ENCODE assay signal across 1 cellular context in the genomic region with DNA sequence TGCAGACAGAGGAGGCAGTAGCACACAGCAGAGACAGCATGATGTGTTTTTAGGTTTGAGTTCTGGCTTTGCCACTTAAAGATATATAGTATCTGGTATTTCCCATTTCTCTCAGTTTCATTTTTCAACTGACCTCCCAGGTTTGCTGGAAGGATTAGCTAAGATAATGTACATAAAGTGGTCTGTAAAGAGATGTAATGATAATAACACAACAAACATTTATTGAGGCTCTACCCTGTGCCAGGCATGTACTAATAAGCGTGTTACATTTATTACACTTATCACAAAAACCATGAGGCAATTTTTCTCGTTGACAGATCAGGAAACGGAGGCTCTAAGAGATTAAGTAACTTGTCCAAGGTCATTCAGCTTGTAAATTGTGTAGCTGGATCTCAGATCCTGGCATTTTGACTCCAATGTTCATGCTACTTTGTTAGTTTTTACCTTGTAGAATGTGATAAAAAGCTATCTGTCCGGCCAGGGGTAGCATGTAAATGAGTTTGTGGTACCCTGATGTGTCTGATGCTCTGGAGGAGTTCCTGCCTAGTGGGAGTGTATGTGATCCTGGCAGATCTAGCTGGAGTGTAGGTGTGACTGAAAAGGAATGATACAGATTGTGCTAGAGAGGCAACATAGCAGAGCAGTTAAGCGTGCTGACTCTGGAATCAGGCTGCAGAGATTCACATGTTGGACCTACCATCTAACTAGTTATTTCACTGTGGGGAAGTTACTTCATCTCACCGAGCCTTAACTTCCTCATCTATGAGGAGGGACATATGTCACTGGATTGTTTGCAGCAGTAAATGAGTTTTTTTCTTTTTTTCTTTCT.
TF ChIP-seq lines count a peak whose summit lies in the region.

No MANE protein-coding gene starts in this region.

TF ChIP-seq in GM23338, 12 proteins besides CTCF, POLR2A, EP300 and RAD21:
- TF ChIP-seq, protein P1, sequence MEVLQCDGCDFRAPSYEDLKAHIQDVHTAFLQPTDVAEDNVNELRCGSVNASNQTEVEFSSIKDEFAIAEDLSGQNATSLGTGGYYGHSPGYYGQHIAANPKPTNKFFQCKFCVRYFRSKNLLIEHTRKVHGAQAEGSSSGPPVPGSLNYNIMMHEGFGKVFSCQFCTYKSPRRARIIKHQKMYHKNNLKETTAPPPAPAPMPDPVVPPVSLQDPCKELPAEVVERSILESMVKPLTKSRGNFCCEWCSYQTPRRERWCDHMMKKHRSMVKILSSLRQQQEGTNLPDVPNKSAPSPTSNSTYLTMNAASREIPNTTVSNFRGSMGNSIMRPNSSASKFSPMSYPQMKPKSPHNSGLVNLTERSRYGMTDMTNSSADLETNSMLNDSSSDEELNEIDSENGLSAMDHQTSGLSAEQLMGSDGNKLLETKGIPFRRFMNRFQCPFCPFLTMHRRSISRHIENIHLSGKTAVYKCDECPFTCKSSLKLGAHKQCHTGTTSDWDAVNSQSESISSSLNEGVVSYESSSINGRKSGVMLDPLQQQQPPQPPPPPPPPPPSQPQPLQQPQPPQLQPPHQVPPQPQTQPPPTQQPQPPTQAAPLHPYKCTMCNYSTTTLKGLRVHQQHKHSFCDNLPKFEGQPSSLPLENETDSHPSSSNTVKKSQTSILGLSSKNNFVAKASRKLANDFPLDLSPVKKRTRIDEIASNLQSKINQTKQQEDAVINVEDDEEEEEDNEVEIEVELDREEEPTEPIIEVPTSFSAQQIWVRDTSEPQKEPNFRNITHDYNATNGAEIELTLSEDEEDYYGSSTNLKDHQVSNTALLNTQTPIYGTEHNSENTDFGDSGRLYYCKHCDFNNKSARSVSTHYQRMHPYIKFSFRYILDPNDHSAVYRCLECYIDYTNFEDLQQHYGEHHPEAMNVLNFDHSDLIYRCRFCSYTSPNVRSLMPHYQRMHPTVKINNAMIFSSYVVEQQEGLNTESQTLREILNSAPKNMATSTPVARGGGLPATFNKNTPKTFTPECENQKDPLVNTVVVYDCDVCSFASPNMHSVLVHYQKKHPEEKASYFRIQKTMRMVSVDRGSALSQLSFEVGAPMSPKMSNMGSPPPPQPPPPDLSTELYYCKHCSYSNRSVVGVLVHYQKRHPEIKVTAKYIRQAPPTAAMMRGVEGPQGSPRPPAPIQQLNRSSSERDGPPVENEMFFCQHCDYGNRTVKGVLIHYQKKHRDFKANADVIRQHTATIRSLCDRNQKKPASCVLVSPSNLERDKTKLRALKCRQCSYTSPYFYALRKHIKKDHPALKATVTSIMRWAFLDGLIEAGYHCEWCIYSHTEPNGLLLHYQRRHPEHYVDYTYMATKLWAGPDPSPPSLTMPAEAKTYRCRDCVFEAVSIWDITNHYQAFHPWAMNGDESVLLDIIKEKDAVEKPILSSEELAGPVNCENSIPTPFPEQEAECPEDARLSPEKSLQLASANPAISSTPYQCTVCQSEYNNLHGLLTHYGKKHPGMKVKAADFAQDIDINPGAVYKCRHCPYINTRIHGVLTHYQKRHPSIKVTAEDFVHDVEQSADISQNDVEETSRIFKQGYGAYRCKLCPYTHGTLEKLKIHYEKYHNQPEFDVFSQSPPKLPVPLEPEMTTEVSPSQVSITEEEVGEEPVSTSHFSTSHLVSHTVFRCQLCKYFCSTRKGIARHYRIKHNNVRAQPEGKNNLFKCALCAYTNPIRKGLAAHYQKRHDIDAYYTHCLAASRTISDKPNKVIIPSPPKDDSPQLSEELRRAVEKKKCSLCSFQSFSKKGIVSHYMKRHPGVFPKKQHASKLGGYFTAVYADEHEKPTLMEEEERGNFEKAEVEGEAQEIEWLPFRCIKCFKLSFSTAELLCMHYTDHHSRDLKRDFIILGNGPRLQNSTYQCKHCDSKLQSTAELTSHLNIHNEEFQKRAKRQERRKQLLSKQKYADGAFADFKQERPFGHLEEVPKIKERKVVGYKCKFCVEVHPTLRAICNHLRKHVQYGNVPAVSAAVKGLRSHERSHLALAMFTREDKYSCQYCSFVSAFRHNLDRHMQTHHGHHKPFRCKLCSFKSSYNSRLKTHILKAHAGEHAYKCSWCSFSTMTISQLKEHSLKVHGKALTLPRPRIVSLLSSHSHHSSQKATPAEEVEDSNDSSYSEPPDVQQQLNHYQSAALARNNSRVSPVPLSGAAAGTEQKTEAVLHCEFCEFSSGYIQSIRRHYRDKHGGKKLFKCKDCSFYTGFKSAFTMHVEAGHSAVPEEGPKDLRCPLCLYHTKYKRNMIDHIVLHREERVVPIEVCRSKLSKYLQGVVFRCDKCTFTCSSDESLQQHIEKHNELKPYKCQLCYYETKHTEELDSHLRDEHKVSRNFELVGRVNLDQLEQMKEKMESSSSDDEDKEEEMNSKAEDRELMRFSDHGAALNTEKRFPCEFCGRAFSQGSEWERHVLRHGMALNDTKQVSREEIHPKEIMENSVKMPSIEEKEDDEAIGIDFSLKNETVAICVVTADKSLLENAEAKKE (CRISPR knock-in tag; IDR thresholded peaks at IDR 0.05) = no peak
- no peak for TF ChIP-seq CREB1 (CRISPR knock-in tag; IDR thresholded peaks at IDR 0.05; ENCODE audit: low read depth)
- TF ChIP-seq JUNB (IDR thresholded peaks at IDR 0.05; ENCODE audit: unreplicated experiment) = no peak
- TF ChIP-seq, protein P2, sequence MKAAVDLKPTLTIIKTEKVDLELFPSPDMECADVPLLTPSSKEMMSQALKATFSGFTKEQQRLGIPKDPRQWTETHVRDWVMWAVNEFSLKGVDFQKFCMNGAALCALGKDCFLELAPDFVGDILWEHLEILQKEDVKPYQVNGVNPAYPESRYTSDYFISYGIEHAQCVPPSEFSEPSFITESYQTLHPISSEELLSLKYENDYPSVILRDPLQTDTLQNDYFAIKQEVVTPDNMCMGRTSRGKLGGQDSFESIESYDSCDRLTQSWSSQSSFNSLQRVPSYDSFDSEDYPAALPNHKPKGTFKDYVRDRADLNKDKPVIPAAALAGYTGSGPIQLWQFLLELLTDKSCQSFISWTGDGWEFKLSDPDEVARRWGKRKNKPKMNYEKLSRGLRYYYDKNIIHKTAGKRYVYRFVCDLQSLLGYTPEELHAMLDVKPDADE (IDR thresholded peaks at IDR 0.05) = no peak
- TF ChIP-seq, protein P3, sequence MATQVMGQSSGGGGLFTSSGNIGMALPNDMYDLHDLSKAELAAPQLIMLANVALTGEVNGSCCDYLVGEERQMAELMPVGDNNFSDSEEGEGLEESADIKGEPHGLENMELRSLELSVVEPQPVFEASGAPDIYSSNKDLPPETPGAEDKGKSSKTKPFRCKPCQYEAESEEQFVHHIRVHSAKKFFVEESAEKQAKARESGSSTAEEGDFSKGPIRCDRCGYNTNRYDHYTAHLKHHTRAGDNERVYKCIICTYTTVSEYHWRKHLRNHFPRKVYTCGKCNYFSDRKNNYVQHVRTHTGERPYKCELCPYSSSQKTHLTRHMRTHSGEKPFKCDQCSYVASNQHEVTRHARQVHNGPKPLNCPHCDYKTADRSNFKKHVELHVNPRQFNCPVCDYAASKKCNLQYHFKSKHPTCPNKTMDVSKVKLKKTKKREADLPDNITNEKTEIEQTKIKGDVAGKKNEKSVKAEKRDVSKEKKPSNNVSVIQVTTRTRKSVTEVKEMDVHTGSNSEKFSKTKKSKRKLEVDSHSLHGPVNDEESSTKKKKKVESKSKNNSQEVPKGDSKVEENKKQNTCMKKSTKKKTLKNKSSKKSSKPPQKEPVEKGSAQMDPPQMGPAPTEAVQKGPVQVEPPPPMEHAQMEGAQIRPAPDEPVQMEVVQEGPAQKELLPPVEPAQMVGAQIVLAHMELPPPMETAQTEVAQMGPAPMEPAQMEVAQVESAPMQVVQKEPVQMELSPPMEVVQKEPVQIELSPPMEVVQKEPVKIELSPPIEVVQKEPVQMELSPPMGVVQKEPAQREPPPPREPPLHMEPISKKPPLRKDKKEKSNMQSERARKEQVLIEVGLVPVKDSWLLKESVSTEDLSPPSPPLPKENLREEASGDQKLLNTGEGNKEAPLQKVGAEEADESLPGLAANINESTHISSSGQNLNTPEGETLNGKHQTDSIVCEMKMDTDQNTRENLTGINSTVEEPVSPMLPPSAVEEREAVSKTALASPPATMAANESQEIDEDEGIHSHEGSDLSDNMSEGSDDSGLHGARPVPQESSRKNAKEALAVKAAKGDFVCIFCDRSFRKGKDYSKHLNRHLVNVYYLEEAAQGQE (IDR thresholded peaks at IDR 0.05; ENCODE audit: unreplicated experiment) = no peak
- TF ChIP-seq ZNF114 (CRISPR knock-in tag; IDR thresholded peaks at IDR 0.05) = no peak
- no peak for TF ChIP-seq EZH2 (IDR thresholded peaks at IDR 0.05; ENCODE audit: low read depth, unreplicated experiment)
- no peak for TF ChIP-seq NANOG (IDR thresholded peaks at IDR 0.05; ENCODE audit: borderline replicate concordance)
- no peak for TF ChIP-seq ZNF331 (CRISPR knock-in tag; IDR thresholded peaks at IDR 0.05; ENCODE audit: low read depth)
- TF ChIP-seq POLR2AphosphoS5 (IDR thresholded peaks at IDR 0.05; ENCODE audit: low read depth) = no peak
- no peak for TF ChIP-seq STAT1 (IDR thresholded peaks at IDR 0.05; ENCODE audit: unreplicated experiment)
- TF ChIP-seq EZH2phosphoT487 (IDR thresholded peaks at IDR 0.05; ENCODE audit: unreplicated experiment) = no peak
